Comparison of ENCODE assay signal across 1 cellular context in the genomic region with DNA sequence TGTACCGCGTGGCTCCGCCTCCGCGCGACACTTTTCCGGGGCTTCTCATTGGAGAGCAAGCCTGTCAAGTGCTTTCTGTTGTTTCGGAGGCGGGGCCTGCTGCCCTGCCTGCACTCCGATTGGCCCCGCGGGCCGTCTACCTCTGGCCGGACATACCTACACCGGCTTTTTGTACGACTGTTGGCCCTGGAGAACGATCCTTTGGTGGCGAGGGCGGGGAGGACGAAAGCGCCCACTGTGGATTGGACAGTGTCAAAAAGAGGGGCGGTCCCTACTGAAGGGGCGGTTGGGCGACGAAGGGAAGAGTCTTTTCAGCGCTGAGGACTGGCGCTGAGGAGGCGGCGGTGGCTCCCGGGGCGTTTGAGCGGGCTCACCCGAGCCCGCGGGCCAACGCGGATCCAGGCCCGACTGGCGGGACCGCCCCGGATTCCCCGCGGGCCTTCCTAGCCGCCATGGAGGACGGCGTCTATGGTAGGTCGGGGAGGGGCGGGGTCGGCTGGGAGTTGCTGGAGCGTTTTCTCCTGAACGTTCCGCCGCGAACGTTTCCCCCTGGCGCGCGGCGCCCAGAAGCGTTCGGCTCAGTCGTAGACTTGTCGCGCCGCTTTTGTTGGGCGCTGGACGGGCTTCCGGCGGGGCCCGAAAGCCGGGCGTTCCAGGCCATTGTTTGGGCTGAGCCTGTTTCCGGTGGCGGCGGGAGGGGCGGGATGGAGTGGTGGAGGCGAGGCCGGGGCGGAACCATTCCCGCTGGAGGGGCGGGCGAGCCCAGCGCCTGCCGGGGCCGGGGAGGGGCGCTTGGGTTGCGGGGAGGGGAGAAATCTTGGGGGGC.
A peak's percentile ranks its signal among the peaks of the same experiment; 100 is the strongest.
TF ChIP-seq lines count a peak whose summit lies in the region.

A gene with protein sequence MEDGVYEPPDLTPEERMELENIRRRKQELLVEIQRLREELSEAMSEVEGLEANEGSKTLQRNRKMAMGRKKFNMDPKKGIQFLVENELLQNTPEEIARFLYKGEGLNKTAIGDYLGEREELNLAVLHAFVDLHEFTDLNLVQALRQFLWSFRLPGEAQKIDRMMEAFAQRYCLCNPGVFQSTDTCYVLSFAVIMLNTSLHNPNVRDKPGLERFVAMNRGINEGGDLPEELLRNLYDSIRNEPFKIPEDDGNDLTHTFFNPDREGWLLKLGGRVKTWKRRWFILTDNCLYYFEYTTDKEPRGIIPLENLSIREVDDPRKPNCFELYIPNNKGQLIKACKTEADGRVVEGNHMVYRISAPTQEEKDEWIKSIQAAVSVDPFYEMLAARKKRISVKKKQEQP (plus strand): TSS at position 314 of the 826 bp plus-strand sequence. CDS start 139 bp downstream, at position 453.

TF ChIP-seq in HepG2, 621 proteins besides CTCF, POLR2A, EP300 and RAD21 (continued from another document and continues in another):
- TF ChIP-seq ATF2 (CRISPR knock-in tag; IDR thresholded peaks at IDR 0.05): no peak
- TF ChIP-seq, protein P1, sequence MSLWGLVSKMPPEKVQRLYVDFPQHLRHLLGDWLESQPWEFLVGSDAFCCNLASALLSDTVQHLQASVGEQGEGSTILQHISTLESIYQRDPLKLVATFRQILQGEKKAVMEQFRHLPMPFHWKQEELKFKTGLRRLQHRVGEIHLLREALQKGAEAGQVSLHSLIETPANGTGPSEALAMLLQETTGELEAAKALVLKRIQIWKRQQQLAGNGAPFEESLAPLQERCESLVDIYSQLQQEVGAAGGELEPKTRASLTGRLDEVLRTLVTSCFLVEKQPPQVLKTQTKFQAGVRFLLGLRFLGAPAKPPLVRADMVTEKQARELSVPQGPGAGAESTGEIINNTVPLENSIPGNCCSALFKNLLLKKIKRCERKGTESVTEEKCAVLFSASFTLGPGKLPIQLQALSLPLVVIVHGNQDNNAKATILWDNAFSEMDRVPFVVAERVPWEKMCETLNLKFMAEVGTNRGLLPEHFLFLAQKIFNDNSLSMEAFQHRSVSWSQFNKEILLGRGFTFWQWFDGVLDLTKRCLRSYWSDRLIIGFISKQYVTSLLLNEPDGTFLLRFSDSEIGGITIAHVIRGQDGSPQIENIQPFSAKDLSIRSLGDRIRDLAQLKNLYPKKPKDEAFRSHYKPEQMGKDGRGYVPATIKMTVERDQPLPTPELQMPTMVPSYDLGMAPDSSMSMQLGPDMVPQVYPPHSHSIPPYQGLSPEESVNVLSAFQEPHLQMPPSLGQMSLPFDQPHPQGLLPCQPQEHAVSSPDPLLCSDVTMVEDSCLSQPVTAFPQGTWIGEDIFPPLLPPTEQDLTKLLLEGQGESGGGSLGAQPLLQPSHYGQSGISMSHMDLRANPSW (CRISPR knock-in tag; IDR thresholded peaks at IDR 0.05; ENCODE audit: borderline replicate concordance): 0 out of 2 replicates have a peak, but pooled peaks have one; percentile 53
- TF ChIP-seq, protein P2, sequence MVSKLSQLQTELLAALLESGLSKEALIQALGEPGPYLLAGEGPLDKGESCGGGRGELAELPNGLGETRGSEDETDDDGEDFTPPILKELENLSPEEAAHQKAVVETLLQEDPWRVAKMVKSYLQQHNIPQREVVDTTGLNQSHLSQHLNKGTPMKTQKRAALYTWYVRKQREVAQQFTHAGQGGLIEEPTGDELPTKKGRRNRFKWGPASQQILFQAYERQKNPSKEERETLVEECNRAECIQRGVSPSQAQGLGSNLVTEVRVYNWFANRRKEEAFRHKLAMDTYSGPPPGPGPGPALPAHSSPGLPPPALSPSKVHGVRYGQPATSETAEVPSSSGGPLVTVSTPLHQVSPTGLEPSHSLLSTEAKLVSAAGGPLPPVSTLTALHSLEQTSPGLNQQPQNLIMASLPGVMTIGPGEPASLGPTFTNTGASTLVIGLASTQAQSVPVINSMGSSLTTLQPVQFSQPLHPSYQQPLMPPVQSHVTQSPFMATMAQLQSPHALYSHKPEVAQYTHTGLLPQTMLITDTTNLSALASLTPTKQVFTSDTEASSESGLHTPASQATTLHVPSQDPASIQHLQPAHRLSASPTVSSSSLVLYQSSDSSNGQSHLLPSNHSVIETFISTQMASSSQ (IDR thresholded peaks at IDR 0.05; ENCODE audit: low read depth): no peak
- TF ChIP-seq, protein P2 (CRISPR knock-in tag; IDR thresholded peaks at IDR 0.05; ENCODE audit: borderline replicate concordance): 0 out of 2 replicates have a peak, but pooled peaks have one; percentile 42
- no peak for TF ChIP-seq SRSF4 (IDR thresholded peaks at IDR 0.05; ENCODE audit: low read depth, low read length, poor library complexity, severe bottlenecking)
- peak; percentile 73 for TF ChIP-seq HNRNPK (IDR thresholded peaks at IDR 0.05; ENCODE audit: low read depth, low read length, poor library complexity, severe bottlenecking)
- TF ChIP-seq, protein P3, sequence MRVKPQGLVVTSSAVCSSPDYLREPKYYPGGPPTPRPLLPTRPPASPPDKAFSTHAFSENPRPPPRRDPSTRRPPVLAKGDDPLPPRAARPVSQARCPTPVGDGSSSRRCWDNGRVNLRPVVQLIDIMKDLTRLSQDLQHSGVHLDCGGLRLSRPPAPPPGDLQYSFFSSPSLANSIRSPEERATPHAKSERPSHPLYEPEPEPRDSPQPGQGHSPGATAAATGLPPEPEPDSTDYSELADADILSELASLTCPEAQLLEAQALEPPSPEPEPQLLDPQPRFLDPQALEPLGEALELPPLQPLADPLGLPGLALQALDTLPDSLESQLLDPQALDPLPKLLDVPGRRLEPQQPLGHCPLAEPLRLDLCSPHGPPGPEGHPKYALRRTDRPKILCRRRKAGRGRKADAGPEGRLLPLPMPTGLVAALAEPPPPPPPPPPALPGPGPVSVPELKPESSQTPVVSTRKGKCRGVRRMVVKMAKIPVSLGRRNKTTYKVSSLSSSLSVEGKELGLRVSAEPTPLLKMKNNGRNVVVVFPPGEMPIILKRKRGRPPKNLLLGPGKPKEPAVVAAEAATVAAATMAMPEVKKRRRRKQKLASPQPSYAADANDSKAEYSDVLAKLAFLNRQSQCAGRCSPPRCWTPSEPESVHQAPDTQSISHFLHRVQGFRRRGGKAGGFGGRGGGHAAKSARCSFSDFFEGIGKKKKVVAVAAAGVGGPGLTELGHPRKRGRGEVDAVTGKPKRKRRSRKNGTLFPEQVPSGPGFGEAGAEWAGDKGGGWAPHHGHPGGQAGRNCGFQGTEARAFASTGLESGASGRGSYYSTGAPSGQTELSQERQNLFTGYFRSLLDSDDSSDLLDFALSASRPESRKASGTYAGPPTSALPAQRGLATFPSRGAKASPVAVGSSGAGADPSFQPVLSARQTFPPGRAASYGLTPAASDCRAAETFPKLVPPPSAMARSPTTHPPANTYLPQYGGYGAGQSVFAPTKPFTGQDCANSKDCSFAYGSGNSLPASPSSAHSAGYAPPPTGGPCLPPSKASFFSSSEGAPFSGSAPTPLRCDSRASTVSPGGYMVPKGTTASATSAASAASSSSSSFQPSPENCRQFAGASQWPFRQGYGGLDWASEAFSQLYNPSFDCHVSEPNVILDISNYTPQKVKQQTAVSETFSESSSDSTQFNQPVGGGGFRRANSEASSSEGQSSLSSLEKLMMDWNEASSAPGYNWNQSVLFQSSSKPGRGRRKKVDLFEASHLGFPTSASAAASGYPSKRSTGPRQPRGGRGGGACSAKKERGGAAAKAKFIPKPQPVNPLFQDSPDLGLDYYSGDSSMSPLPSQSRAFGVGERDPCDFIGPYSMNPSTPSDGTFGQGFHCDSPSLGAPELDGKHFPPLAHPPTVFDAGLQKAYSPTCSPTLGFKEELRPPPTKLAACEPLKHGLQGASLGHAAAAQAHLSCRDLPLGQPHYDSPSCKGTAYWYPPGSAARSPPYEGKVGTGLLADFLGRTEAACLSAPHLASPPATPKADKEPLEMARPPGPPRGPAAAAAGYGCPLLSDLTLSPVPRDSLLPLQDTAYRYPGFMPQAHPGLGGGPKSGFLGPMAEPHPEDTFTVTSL (CRISPR knock-in tag; IDR thresholded peaks at IDR 0.05; ENCODE audit: borderline replicate concordance): no peak
- no peak for TF ChIP-seq TEAD2 (CRISPR knock-in tag; IDR thresholded peaks at IDR 0.05)
- TF ChIP-seq, protein P4, sequence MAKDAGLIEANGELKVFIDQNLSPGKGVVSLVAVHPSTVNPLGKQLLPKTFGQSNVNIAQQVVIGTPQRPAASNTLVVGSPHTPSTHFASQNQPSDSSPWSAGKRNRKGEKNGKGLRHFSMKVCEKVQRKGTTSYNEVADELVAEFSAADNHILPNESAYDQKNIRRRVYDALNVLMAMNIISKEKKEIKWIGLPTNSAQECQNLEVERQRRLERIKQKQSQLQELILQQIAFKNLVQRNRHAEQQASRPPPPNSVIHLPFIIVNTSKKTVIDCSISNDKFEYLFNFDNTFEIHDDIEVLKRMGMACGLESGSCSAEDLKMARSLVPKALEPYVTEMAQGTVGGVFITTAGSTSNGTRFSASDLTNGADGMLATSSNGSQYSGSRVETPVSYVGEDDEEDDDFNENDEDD (CRISPR knock-in tag; IDR thresholded peaks at IDR 0.05; ENCODE audit: borderline replicate concordance): no peak; the same call in 1 of the 2 replicates
- TF ChIP-seq MEIS1 (CRISPR knock-in tag; IDR thresholded peaks at IDR 0.05; ENCODE audit: borderline replicate concordance): no peak
- TF ChIP-seq ZNF652 (CRISPR knock-in tag; IDR thresholded peaks at IDR 0.05; ENCODE audit: borderline replicate concordance, low read depth): no peak
- 0 out of 2 replicates have a peak, but pooled peaks have one; percentile 41 for TF ChIP-seq NKX3-1 (CRISPR knock-in tag; IDR thresholded peaks at IDR 0.05)
- TF ChIP-seq ZNF788 (CRISPR knock-in tag; IDR thresholded peaks at IDR 0.05; ENCODE audit: borderline replicate concordance): no peak; the same call in 1 of the 2 replicates
- TF ChIP-seq SP140L (CRISPR knock-in tag; IDR thresholded peaks at IDR 0.05; ENCODE audit: borderline replicate concordance): no peak
- no peak for TF ChIP-seq RNF219 (CRISPR knock-in tag; IDR thresholded peaks at IDR 0.05)
- TF ChIP-seq ZNF615 (CRISPR knock-in tag; IDR thresholded peaks at IDR 0.05; ENCODE audit: borderline replicate concordance): no peak
- no peak for TF ChIP-seq MAFF (IDR thresholded peaks at IDR 0.05; ENCODE audit: low read depth, low read length)
- TF ChIP-seq, protein P5, sequence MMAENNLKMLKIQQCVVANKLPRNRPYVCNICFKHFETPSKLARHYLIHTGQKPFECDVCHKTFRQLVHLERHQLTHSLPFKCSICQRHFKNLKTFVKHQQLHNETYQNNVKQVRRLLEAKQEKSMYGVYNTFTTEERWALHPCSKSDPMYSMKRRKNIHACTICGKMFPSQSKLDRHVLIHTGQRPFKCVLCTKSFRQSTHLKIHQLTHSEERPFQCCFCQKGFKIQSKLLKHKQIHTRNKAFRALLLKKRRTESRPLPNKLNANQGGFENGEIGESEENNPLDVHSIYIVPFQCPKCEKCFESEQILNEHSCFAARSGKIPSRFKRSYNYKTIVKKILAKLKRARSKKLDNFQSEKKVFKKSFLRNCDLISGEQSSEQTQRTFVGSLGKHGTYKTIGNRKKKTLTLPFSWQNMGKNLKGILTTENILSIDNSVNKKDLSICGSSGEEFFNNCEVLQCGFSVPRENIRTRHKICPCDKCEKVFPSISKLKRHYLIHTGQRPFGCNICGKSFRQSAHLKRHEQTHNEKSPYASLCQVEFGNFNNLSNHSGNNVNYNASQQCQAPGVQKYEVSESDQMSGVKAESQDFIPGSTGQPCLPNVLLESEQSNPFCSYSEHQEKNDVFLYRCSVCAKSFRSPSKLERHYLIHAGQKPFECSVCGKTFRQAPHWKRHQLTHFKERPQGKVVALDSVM (CRISPR knock-in tag; IDR thresholded peaks at IDR 0.05): no peak; the same call in 1 of the 2 replicates
- TF ChIP-seq ZEB1 (IDR thresholded peaks at IDR 0.05; ENCODE audit: insufficient replicate concordance, low read depth): no peak
- no peak for TF ChIP-seq ZBTB44 (CRISPR knock-in tag; IDR thresholded peaks at IDR 0.05)
